ENCODE assay signal across 11 cellular contexts in genomic region chrX:71301195-71301924, GRCh38. TPM values are rescaled to one million over a fixed set of nuclear protein-coding genes. Genes with fewer than 3 reads are reported as not detected.
DNase-seq lines count a peak whose midpoint lies in the region; ATAC-seq and TF ChIP-seq lines count a peak whose summit lies in the region.
"Had no signal": no experiment of that assay in that cellular context is flagged by ENCODE, and none has a peak within 500 bp of the region (broad histone marks: within the 10 kb centered on the region; RNA-seq: fewer than 3 reads in every experiment).

ITGB1BP2 (plus strand) TSS chrX:71301750; CDS start chrX:71301807, 57 bp downstream.

- TF ChIP-seq CTCF in WTC11 (IDR thresholded peaks at IDR 0.05), result no peak
- TF ChIP-seq CTCF in left ventricle myocardium inferior (IDR thresholded peaks at IDR 0.05; ENCODE audit: borderline replicate concordance), result no peak
- no peak for TF ChIP-seq CTCF in tibial artery (IDR thresholded peaks at IDR 0.05)

- H3K4me3 ChIP-seq in left ventricle myocardium inferior (peak within 1 kb of the TSS; percentile 62), tibial artery (peak within 1 kb of the TSS; percentile 43 to 50)
- H3K4me3 ChIP-seq: SJSA1, spleen had no signal

- H3K9me3 Mint-ChIP-seq in activated CD4-positive, alpha-beta T cell treated with anti-CD3 and anti-CD28 coated beads, Interleukin-2, amount 10 ng/mL, durations not matched to agents 7 days and 5 days, result no peaks in the 10 kb centered on the region
- no peaks in the 10 kb centered on the region for H3K9me3 Mint-ChIP-seq in WTC11

- peak within 1 kb of the TSS; percentile 41 for H3K27ac Mint-ChIP-seq in activated CD4-positive, alpha-beta T cell treated with anti-CD3 and anti-CD28 coated beads, Interleukin-2, amount 10 ng/mL, durations not matched to agents 7 days and 5 days
- H3K27ac Mint-ChIP-seq in WTC11, result peak within 1 kb of the TSS; percentile 65

- peaks cover 60% of the 10 kb centered on the region for H3K36me3 Mint-ChIP-seq in activated CD4-positive, alpha-beta T cell treated with anti-CD3 and anti-CD28 coated beads, Interleukin-2, amount 10 ng/mL, durations not matched to agents 7 days and 5 days (ENCODE audit: low read depth)
- peaks cover 69% of the 10 kb centered on the region for H3K36me3 Mint-ChIP-seq in WTC11

- peaks cover 22% of the 10 kb centered on the region for H3K4me1 Mint-ChIP-seq in activated CD4-positive, alpha-beta T cell treated with anti-CD3 and anti-CD28 coated beads, Interleukin-2, amount 10 ng/mL, durations not matched to agents 7 days and 5 days
- H3K4me1 Mint-ChIP-seq in WTC11, result 0 out of 2 replicates have a peak, but pooled peaks cover 4% of the 10 kb centered on the region

- H3K4me3 Mint-ChIP-seq in activated CD4-positive, alpha-beta T cell treated with anti-CD3 and anti-CD28 coated beads, Interleukin-2, amount 10 ng/mL, durations not matched to agents 7 days and 5 days, result no peak within 1 kb of the TSS
- H3K4me3 Mint-ChIP-seq in WTC11, result no peak within 1 kb of the TSS

- DNase-seq in activated CD4-positive, alpha-beta T cell treated with anti-CD3 and anti-CD28 coated beads, Interleukin-2, amount 10 ng/mL, durations not matched to agents 7 days and 5 days, result no peak
- no peak for DNase-seq in activated CD4-positive, alpha-beta T cell treated with anti-CD3 and anti-CD28 coated beads, Interleukin-2, amount 50 U/mL, for 4 hours
- DNase-seq in WTC11 (ENCODE audit: low spot score) (no peak), left ventricle myocardium inferior (peak; percentile 13), tibial artery (peak; percentile 19 to 67), NCI-H1694 treated with DMSO at 0.1 percent for 48 hours (lab: John Stamatoyannopoulos, UW) (no peak)
- DNase-seq: COR-L47, spleen had no signal

- H3K4me1 ChIP-seq in left ventricle myocardium inferior (peaks cover 17% of the 10 kb centered on the region), tibial artery (peaks cover 0 to 18% (median 5%) of the 10 kb centered on the region in 4 donors)
- H3K4me1 ChIP-seq: SJSA1 had no signal

- H3K27me3 ChIP-seq in left ventricle myocardium inferior (ENCODE audit: low read depth) (no peaks in the 10 kb centered on the region), tibial artery (no peaks in the 10 kb centered on the region)
- H3K27me3 ChIP-seq: SJSA1, spleen had no signal

- CTCF ChIA-PET in activated CD4-positive, alpha-beta T cell treated with anti-CD3 and anti-CD28 coated beads, Interleukin-2, amount 10 ng/mL, durations not matched to agents 7 days and 5 days (lab: Charles Lee), result interaction anchor here (0.6 to 1.1 kb wide), 3 partner anchors 13 to 22 kb away, joined by 3 read pairs; no protein-coding TSS in a partner anchor
- CTCF ChIA-PET in WTC11 (lab: Charles Lee), result no interaction called here

- no peaks in the 10 kb centered on the region for H3K27me3 Mint-ChIP-seq in activated CD4-positive, alpha-beta T cell treated with anti-CD3 and anti-CD28 coated beads, Interleukin-2, amount 10 ng/mL, durations not matched to agents 7 days and 5 days
- no peaks in the 10 kb centered on the region for H3K27me3 Mint-ChIP-seq in WTC11 (ENCODE audit: low read depth)

- H3K9me3 ChIP-seq in left ventricle myocardium inferior (replicated peaks) (no peaks in the 10 kb centered on the region), tibial artery (no peaks in the 10 kb centered on the region)
- H3K9me3 ChIP-seq: SJSA1, spleen had no signal

- intact Hi-C loops in left ventricle myocardium inferior (cut with micrococcal nuclease), result no loop called here
- intact Hi-C loops in tibial artery (cut with DNase I; ENCODE audit: low total_unique reads), result no loop called here

- H3K27ac ChIP-seq in left ventricle myocardium inferior (replicated peaks) (peak within 1 kb of the TSS; percentile 83), tibial artery (peak within 1 kb of the TSS; percentile 67 to 80)
- H3K27ac ChIP-seq: SJSA1 had no signal

- POLR2A ChIA-PET in activated CD4-positive, alpha-beta T cell treated with anti-CD3 and anti-CD28 coated beads, Interleukin-2, amount 10 ng/mL, durations not matched to agents 7 days and 5 days (lab: Charles Lee), result no interaction called here
- POLR2A ChIA-PET in WTC11 (lab: Charles Lee), result interaction anchor here (1.2 kb wide), 1 partner anchor 47 kb away, joined by 4 read pairs; no protein-coding TSS in a partner anchor

- ATAC-seq in WTC11, result peak; percentile 44
- no peak for ATAC-seq in GM18498 (IDR thresholded peaks at IDR 0.05; ENCODE audit: unreplicated experiment)
- no peak for ATAC-seq in HG03354 (IDR thresholded peaks at IDR 0.05; ENCODE audit: poor library complexity, severe bottlenecking, unreplicated experiment)

- H3K36me3 ChIP-seq in left ventricle myocardium inferior (peaks cover 42% of the 10 kb centered on the region), tibial artery (peaks cover 14 to 43% (median 42%) of the 10 kb centered on the region in 3 donors)

TF ChIP-seq in WTC11, 78 proteins besides CTCF, POLR2A, EP300 and RAD21:
- TF ChIP-seq, protein P1, sequence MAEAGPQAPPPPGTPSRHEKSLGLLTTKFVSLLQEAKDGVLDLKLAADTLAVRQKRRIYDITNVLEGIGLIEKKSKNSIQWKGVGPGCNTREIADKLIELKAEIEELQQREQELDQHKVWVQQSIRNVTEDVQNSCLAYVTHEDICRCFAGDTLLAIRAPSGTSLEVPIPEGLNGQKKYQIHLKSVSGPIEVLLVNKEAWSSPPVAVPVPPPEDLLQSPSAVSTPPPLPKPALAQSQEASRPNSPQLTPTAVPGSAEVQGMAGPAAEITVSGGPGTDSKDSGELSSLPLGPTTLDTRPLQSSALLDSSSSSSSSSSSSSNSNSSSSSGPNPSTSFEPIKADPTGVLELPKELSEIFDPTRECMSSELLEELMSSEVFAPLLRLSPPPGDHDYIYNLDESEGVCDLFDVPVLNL (CRISPR knock-in tag; IDR thresholded peaks at IDR 0.05; ENCODE audit: borderline replicate concordance, low read depth), result no peak
- TF ChIP-seq PRRX2 (CRISPR knock-in tag; IDR thresholded peaks at IDR 0.05) (0 out of 2 replicates have a peak, but pooled peaks have one; percentile 29), ATF2 (CRISPR knock-in tag; IDR thresholded peaks at IDR 0.05; ENCODE audit: borderline replicate concordance, low read depth) (no peak), RELA (CRISPR knock-in tag; IDR thresholded peaks at IDR 0.05; ENCODE audit: borderline replicate concordance) (no peak), EMX1 (CRISPR knock-in tag; IDR thresholded peaks at IDR 0.05) (peak; percentile 76; the same call in 1 of the 2 replicates), ZNF396 (CRISPR knock-in tag; IDR thresholded peaks at IDR 0.05; ENCODE audit: borderline replicate concordance) (no peak), TCF7 (CRISPR knock-in tag; IDR thresholded peaks at IDR 0.05; ENCODE audit: low read depth) (no peak)
- TF ChIP-seq, protein P2, sequence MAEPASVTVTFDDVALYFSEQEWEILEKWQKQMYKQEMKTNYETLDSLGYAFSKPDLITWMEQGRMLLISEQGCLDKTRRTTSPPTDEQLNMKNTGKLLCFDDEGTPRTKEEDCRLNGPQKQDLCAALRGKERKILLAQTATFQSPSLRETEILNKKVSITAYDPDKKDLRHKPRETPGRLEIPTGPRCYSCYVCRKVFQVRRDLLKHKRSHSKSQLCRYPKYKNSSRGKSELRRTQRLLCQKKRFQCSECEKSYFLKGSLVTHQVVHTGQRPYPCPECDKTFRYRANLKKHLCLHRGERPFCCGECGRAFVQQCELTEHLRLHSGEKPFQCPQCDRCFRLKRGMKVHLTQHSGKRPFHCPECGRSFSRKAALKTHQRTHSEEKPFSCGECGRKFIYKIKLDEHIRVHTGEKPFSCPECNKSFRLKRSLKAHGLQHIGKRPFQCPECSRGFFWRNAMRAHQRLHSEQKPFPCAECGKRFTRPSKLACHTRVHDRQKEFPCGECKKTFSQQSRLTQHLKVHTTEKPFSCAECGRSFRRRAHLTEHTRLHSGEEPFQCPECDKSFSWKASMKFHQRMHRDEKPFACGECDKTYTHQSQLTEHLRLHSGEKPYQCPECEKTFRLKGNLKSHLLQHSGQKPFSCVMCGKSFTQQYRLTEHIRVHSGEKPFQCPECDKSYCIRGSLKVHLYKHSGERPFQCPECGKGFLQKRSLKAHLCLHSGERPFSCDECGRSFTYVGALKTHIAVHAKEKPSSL (CRISPR knock-in tag; conservative IDR thresholded peaks at IDR 0.05), result 0 out of 2 replicates have a peak, but pooled peaks have one; percentile 22

RNA-seq across cellular contexts. Expression of gene ITGB1BP2, which starts in this region (rescaled TPM):
- 1 to 10 TPM; 4.4 to 4.7 TPM for total RNA-seq in activated CD4-positive, alpha-beta T cell treated with anti-CD3 and anti-CD28 coated beads, Interleukin-2, amount 10 ng/mL, durations not matched to agents 7 days and 5 days
- 5.8 to 6.8 TPM (median 6.1 TPM) in 3 replicates for total RNA-seq in WTC11 (2021)
- 111 TPM for total RNA-seq in left ventricle myocardium inferior

Comparison
In these comparisons a context has a peak if more than half of its experiments do, and no peak if none do; other contexts are left out.
1. RNA of gene ITGB1BP2 (total RNA-seq): 111 TPM in left ventricle myocardium inferior (single experiment); 5.8 to 6.8 TPM in WTC11 and 4.4 to 4.7 TPM in activated CD4-positive, alpha-beta T cell treated with anti-CD3 and anti-CD28 coated beads, Interleukin-2, amount 10 ng/mL, durations not matched to agents 7 days and 5 days; every median in the first group is over 10 times any median in the second.
2. DNase-seq: peak in left ventricle myocardium inferior (single experiment) and tibial artery (2 of 2); none in activated CD4-positive, alpha-beta T cell treated with anti-CD3 and anti-CD28 coated beads, Interleukin-2, amount 10 ng/mL, durations not matched to agents 7 days and 5 days (single experiment), activated CD4-positive, alpha-beta T cell treated with anti-CD3 and anti-CD28 coated beads, Interleukin-2, amount 50 U/mL, for 4 hours (0 of 2), WTC11 (single experiment) and NCI-H1694 treated with DMSO at 0.1 percent for 48 hours (single experiment).